In the genomic region with DNA sequence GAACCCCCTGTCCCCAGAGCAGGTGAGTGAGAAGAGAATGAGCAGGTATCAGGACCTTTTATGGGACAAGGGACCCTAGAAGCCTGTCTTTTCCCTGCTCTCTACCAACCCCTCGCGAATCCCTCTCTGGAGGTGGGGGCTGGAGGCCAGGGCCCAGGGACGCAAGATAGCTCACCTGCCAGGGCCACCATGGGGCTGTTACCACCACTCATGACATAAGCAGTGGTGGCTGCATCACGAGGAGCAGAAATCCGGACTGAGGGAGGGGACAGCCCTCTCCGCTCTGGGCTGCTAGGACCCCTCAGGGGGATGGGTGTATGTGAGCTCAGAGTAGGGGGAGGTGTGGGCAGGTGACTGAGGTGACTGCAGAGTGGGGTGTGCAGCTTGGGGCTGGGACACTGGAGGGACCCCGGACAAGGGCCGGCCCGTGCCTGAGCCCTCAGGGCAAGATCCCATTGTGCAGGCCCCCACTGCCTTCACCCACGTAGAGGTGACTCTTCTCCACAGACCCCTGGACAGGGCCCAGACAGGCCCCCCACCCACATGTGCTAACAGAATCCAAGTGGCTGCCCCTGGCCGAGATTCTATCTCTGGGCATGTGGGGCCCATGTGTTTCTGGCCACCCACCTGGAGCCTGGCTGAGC, we compare ENCODE assay signal across 20 cellular contexts.
"Had no signal": no experiment of that assay in that cellular context is flagged by ENCODE, and none has a peak within 500 bp of the region (broad histone marks: within the 10 kb centered on the region; RNA-seq: fewer than 3 reads in every experiment).

No MANE protein-coding gene starts in this region.

- H3K4me3 ChIP-seq: esophagus squamous epithelium, lung, neural progenitor cell, stomach had no signal

- H3K27me3 ChIP-seq: brain microvascular endothelial cell, esophagus squamous epithelium, neural progenitor cell, stomach had no signal

- H3K9ac ChIP-seq: neural progenitor cell, parathyroid adenoma had no signal

- H3K79me2 ChIP-seq: parathyroid adenoma had no signal

- H3K9me3 ChIP-seq: esophagus squamous epithelium, stomach had no signal

- H3K36me3 ChIP-seq: brain microvascular endothelial cell, esophagus squamous epithelium, neural progenitor cell, stomach had no signal

- H2AFZ ChIP-seq: neural progenitor cell, parathyroid adenoma had no signal

- H3K4me1 ChIP-seq: parathyroid adenoma, stomach had no signal

- H3K4me2 ChIP-seq: neural progenitor cell had no signal

- DNase-seq: activated CD4-positive, alpha-beta T cell treated with anti-CD3 and anti-CD28 coated beads, Interleukin-2, amount 10 ng/mL, durations not matched to agents 24 days and 14 days; activated CD4-positive, CD25-positive, alpha-beta regulatory T cell; activated CD8-positive, alpha-beta memory T cell treated with anti-CD3 and anti-CD28 coated beads, Interleukin-2, amount 50 U/mL, for 4 hours; activated CD8-positive, alpha-beta T cell treated with anti-CD3 and anti-CD28 coated beads, Interleukin-2, amount 10 ng/mL, durations not matched to agents 7 days and 5 days; activated gamma-delta T cell treated with Interleukin-2 at 50 U/mL for 16 hours; activated T-cell treated with anti-CD3 and anti-CD28 coated beads, Interleukin-2, amount 50 U/mL, for 48 hours; amygdala; brain microvascular endothelial cell; cortex of kidney; effector CD8-positive, alpha-beta T cell; esophagus squamous epithelium; foreskin fibroblast; glutamatergic neuron; immature natural killer cell; naive B cell; stomach; SW 1271 had no signal

- H3K27ac ChIP-seq: brain microvascular endothelial cell, neural progenitor cell, parathyroid adenoma, stomach had no signal
